Comparison of ENCODE assay signal across 10 cellular contexts in genomic region chr5:56050566-56051292, GRCh38. TPM values are rescaled to one million over a fixed set of nuclear protein-coding genes. Genes with fewer than 3 reads are reported as not detected.
A peak's percentile ranks its signal among the peaks of the same experiment; 100 is the strongest.
DNase-seq lines count a peak whose midpoint lies in the region; ATAC-seq, FAIRE-seq and TF ChIP-seq lines count a peak whose summit lies in the region.
"Had no signal": no experiment of that assay in that cellular context is flagged by ENCODE, and none has a peak within 500 bp of the region (broad histone marks: within the 10 kb centered on the region; RNA-seq: fewer than 3 reads in every experiment).

No MANE protein-coding gene starts in this region.

- DNase-seq in MM.1S (peak; percentile 72), pancreas (no peak), NCI-H2171 treated with DMSO at 0.1 percent for 48 hours (lab: John Stamatoyannopoulos, UW) (no peak), superior temporal gyrus (ENCODE audit: extremely low spot score) (no peak), NCI-H128 (lab: John Stamatoyannopoulos, UW; ENCODE audit: unreplicated experiment) (no peak)
- no peak for DNase-seq in effector memory CD8-positive, alpha-beta T cell
- DNase-seq: retina; stimulated activated naive CD4-positive, alpha-beta T cell treated with Interleukin-2 at 50 U/mL for 16 hours had no signal

- H3K79me2 ChIP-seq in MM.1S (ENCODE audit: low read length), result no peaks in the 10 kb centered on the region

- H3K36me3 ChIP-seq in MM.1S (replicated peaks; ENCODE audit: insufficient read depth, low read length) (no peaks in the 10 kb centered on the region), pancreas (no peaks in the 10 kb centered on the region)

- intact Hi-C loops in pancreas (cut with DNase I), result no loop called here

- peak overlapping the region; percentile 39 to 74 for H3K27ac Mint-ChIP-seq in effector memory CD8-positive, alpha-beta T cell

- peaks cover 31% of the 10 kb centered on the region for H3K4me1 ChIP-seq in MM.1S (ENCODE audit: low read length)
- peaks cover 9 to 15% (median 12%) of the 10 kb centered on the region in 3 donors for H3K4me1 ChIP-seq in pancreas

- H3K4me1 Mint-ChIP-seq in effector memory CD8-positive, alpha-beta T cell (ENCODE audit: low read depth in 2 of 2), result peaks cover 2 to 8% of the 10 kb centered on the region in 2 donors

- peak overlapping the region; percentile 71 for H3K4me2 ChIP-seq in MM.1S (ENCODE audit: low read depth, low read length)

- peaks cover 14% of the 10 kb centered on the region for H3F3A ChIP-seq in MM.1S (ENCODE audit: insufficient read depth, low read length)

- H3K9me2 ChIP-seq in MM.1S (replicated peaks; ENCODE audit: insufficient read depth, low read length), result no peaks in the 10 kb centered on the region

- ATAC-seq in GM18498 (IDR thresholded peaks at IDR 0.05; ENCODE audit: unreplicated experiment) (peak; percentile 63), pancreas (peak in 3 of 4 donors; percentile 55 to 85 (median 82)), GM21723 (IDR thresholded peaks at IDR 0.05; ENCODE audit: unreplicated experiment) (no peak)
- ATAC-seq in effector memory CD8-positive, alpha-beta T cell (replicated peaks), result peak; percentile 7

- no peaks in the 10 kb centered on the region for H3K27me3 ChIP-seq in MM.1S (replicated peaks; ENCODE audit: insufficient read depth, low read length)
- H3K27me3 ChIP-seq in pancreas, result no peaks in the 10 kb centered on the region

- H3K36me3 Mint-ChIP-seq in effector memory CD8-positive, alpha-beta T cell (ENCODE audit: insufficient read depth), result peaks cover 2% of the 10 kb centered on the region

- H3K27ac ChIP-seq in MM.1S (ENCODE audit: low read length), result peak overlapping the region; percentile 81
- H3K27ac ChIP-seq in pancreas, result peak overlapping the region in 3 of 4 donors; percentile 24 to 68 (median 66)

- peaks cover 13 to 28% of the 10 kb centered on the region in 2 donors for H3K27me3 Mint-ChIP-seq in effector memory CD8-positive, alpha-beta T cell

- H3K9me3 ChIP-seq in MM.1S (replicated peaks; ENCODE audit: insufficient read depth, low read length) (no peaks in the 10 kb centered on the region), pancreas (no peaks in the 10 kb centered on the region)

- peak overlapping the region; percentile 47; the same call in 1 of the 2 replicates for H3K9ac ChIP-seq in MM.1S (ENCODE audit: low read length)

- peak overlapping the region; percentile 36 for H2AFZ ChIP-seq in MM.1S (ENCODE audit: low read length)

- WGBS in pancreas, 2 donors, result 15 to 27% methylated on average over 1 of the region's 1 CpG

- peak overlapping the region; percentile 2 to 63 for H3K4me3 Mint-ChIP-seq in effector memory CD8-positive, alpha-beta T cell

- H3K9me3 Mint-ChIP-seq in effector memory CD8-positive, alpha-beta T cell, result no peaks in the 10 kb centered on the region

- no peak for TF ChIP-seq CTCF in MM.1S (IDR thresholded peaks at IDR 0.05; ENCODE audit: low read length)
- TF ChIP-seq CTCF in pancreas (IDR thresholded peaks at IDR 0.05), result no peak

- H3K4me3 ChIP-seq in MM.1S (ENCODE audit: low read length), result peak overlapping the region; percentile 14
- no peak overlapping the region for H3K4me3 ChIP-seq in pancreas

- no peaks in the 10 kb centered on the region for H4K20me1 ChIP-seq in MM.1S (ENCODE audit: insufficient read depth, low read length)

- no peak for FAIRE-seq in pancreas (lab: Jason Lieb, UNC)

RNA-seq across cellular contexts. Expression of gene IL6ST, which starts 56.0 kb away (rescaled TPM):
- 100 to 1,000 TPM in 2 of 6 donors, 10 to 100 TPM in 4; 46.6 to 165 (median 74.3) TPM for total RNA-seq in pancreas
- 10 to 100 TPM; 14.5 to 21.1 TPM for polyA plus RNA-seq in pancreas
